ENCODE assay signal across 8 cellular contexts in the genomic region with DNA sequence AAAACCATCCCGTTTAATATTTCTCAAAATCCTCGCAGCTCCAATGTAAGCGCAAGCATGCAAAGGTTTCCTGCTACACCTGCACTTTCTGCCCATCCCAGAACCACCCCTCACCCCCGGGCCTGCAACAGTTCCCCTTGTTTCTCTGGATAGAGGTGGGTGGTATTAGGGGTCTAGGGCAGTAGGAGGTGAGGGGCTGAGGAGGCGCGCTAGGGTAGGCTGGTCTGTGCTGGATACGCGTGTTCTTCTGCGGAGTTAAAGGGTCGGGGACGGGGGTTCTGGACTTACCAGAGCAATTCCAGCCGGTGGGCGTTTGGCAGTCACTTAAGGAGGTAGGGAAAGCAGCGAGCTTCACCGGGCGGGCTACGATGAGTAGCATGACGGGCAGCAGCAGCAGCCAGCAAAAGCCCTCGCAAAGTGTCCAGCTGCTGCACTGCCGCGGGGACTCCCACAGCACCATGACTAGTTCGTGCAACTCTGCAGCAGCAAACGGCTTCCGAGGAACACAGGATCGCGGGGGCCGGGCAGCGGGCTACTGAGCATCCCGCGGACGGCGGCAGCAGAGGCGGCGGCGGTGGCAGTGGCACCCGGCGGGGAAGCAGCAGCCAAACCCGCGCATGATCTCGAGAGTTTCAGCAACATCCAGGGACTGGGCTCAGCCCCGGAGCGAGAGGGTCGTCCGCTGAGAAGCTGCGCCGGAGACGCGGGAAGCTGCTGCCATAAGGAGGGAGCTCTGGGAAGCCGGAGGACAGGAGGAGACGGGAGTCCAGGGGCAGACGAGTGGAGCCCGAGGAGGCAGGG. TPM values are rescaled to one million over a fixed set of nuclear protein-coding genes. Genes with fewer than 3 reads are reported as not detected.
DNase-seq lines count a peak whose midpoint lies in the region; ATAC-seq and TF ChIP-seq lines count a peak whose summit lies in the region.

No MANE protein-coding gene starts in this region.

- no peaks in the 10 kb centered on the region for H3K9me3 ChIP-seq in neuronal stem cell (replicated peaks in 1 of 2; ENCODE audit: control insufficient read depth in 2 of 2, insufficient read depth in 1 of 2, low read depth in 1 of 2, low read length in 2 of 2)

- peak overlapping the region; percentile 84 for H3K9ac ChIP-seq in neuronal stem cell (ENCODE audit: low read depth, low read length, poor library complexity)

- H3K27ac ChIP-seq in neuronal stem cell (replicated peaks; ENCODE audit: low read length) = no peak overlapping the region

- H3K4me2 ChIP-seq in neuronal stem cell (ENCODE audit: insufficient read depth, low read length, poor library complexity, severe bottlenecking) = peak overlapping the region; percentile 99

- no peak overlapping the region for H2BK12ac ChIP-seq in neuronal stem cell (ENCODE audit: low read length)

- ATAC-seq in Right ventricle myocardium inferior (peak; percentile 62), HG03571 (IDR thresholded peaks at IDR 0.05; ENCODE audit: unreplicated experiment) (peak; percentile 23)

- H2AK5ac ChIP-seq in neuronal stem cell (ENCODE audit: low read depth, low read length) = no peak overlapping the region

- no peaks in the 10 kb centered on the region for H3K79me1 ChIP-seq in neuronal stem cell (ENCODE audit: low read depth, low read length)

- H2BK5ac ChIP-seq in neuronal stem cell (ENCODE audit: low read length) = peak overlapping the region; percentile 82

- peaks cover 26% of the 10 kb centered on the region for H3K4me1 Mint-ChIP-seq in activated CD4-positive, alpha-beta memory T cell treated with anti-CD3 and anti-CD28 coated beads for 36 hours (ENCODE audit: low read depth)

- H3K23ac ChIP-seq in neuronal stem cell (ENCODE audit: low read depth, low read length, poor library complexity) = peak overlapping the region; percentile 49

- H3K4ac ChIP-seq in neuronal stem cell (ENCODE audit: low read length) = no peak overlapping the region

- TF ChIP-seq CTCF in fibroblast of mammary gland (conservative IDR thresholded peaks at IDR 0.05; ENCODE audit: control insufficient read depth, insufficient read depth, low read depth, low read length) = no peak

- peaks cover 3 to 23% (median 21%) of the 10 kb centered on the region in 3 experiments for H3K27me3 ChIP-seq in neuronal stem cell (ENCODE audit: control insufficient read depth in 3 of 3, insufficient read depth in 3 of 3, low read depth in 1 of 3, low read length in 3 of 3)

- no peaks in the 10 kb centered on the region for H3K36me3 Mint-ChIP-seq in activated CD4-positive, alpha-beta memory T cell treated with anti-CD3 and anti-CD28 coated beads for 36 hours

- peak overlapping the region; percentile 64 for H3K14ac ChIP-seq in neuronal stem cell (ENCODE audit: low read length)

- H4K8ac ChIP-seq in neuronal stem cell (ENCODE audit: low read depth, low read length) = no peak overlapping the region

- peak overlapping the region; percentile 90 for H3K18ac ChIP-seq in neuronal stem cell (ENCODE audit: low read length)

- WGBS in neuronal stem cell (ENCODE audit: extremely low coverage in 2 of 2, insufficient read length in 2 of 2, insufficient replicate concordance in 1 of 2), 2 donors = no CpG with 5 or more reads among the region's 52 CpGs

- DNase-seq in Right ventricle myocardium inferior (ENCODE audit: missing footprints) = peak; percentile 46
- DNase-seq in cardiac septum (ENCODE audit: low spot score) = no peak
- peak; percentile 38 for DNase-seq in activated CD4-positive, alpha-beta memory T cell treated with anti-CD3 and anti-CD28 coated beads for 36 hours
- DNase-seq in fibroblast of mammary gland (ENCODE audit: low read depth) = peak; percentile 28
- peak; percentile 14 for DNase-seq in neuronal stem cell (ENCODE audit: low spot score)
- no peak for DNase-seq in medulla oblongata (ENCODE audit: extremely low spot score)
- DNase-seq in NAMALWA (ENCODE audit: low spot score) = no peak

- peak overlapping the region; percentile 72 for H3K4me3 Mint-ChIP-seq in activated CD4-positive, alpha-beta memory T cell treated with anti-CD3 and anti-CD28 coated beads for 36 hours

- no peaks in the 10 kb centered on the region for H3K9me3 Mint-ChIP-seq in activated CD4-positive, alpha-beta memory T cell treated with anti-CD3 and anti-CD28 coated beads for 36 hours

- H2AFZ ChIP-seq in neuronal stem cell (ENCODE audit: low read length) = peak overlapping the region; percentile 98

- H3K4me3 ChIP-seq in fibroblast of mammary gland (ENCODE audit: control insufficient read depth, low read depth, low read length) = peak overlapping the region; percentile 70
- peak overlapping the region; percentile 56 to 87 for H3K4me3 ChIP-seq in neuronal stem cell (ENCODE audit: low read length in 2 of 2)

- no peak overlapping the region for H3K27ac Mint-ChIP-seq in activated CD4-positive, alpha-beta memory T cell treated with anti-CD3 and anti-CD28 coated beads for 36 hours

- CTCF ChIA-PET in activated CD4-positive, alpha-beta memory T cell treated with anti-CD3 and anti-CD28 coated beads for 36 hours (lab: Charles Lee) = interaction anchor here (1.0 to 2.4 kb wide), 3 partner anchors 12 to 32 kb away, joined by 3 to 8 read pairs (median 5); no protein-coding TSS in a partner anchor

- no peak overlapping the region for H4K91ac ChIP-seq in neuronal stem cell (ENCODE audit: low read depth, low read length, poor library complexity)

- no peak overlapping the region for H2BK120ac ChIP-seq in neuronal stem cell (ENCODE audit: low read depth, low read length)

- H3K4me1 ChIP-seq in neuronal stem cell (ENCODE audit: control insufficient read depth in 2 of 2, insufficient read depth in 1 of 2, low read depth in 1 of 2, low read length in 2 of 2) = peaks cover 4 to 5% of the 10 kb centered on the region in 2 donors

- peak overlapping the region; percentile 92 for H2BK15ac ChIP-seq in neuronal stem cell (ENCODE audit: low read length)

- POLR2A ChIA-PET in activated CD4-positive, alpha-beta memory T cell treated with anti-CD3 and anti-CD28 coated beads for 36 hours (lab: Charles Lee) = no interaction called here

- no peaks in the 10 kb centered on the region for H3K36me3 ChIP-seq in neuronal stem cell (replicated peaks in 1 of 2; ENCODE audit: control insufficient read depth in 2 of 2, insufficient read depth in 2 of 2, low read length in 2 of 2)

- intact Hi-C loops in Right ventricle myocardium inferior (cut with DNase I) (no loop called here), cardiac septum (cut with DNase I) (no loop called here)
- intact Hi-C loops in activated CD4-positive, alpha-beta memory T cell treated with anti-CD3 and anti-CD28 coated beads for 36 hours (cut with micrococcal nuclease) = no loop called here

- H3K27me3 Mint-ChIP-seq in activated CD4-positive, alpha-beta memory T cell treated with anti-CD3 and anti-CD28 coated beads for 36 hours = peaks cover 64% of the 10 kb centered on the region

RNA-seq across cellular contexts. Expression of a gene that starts 0.5 kb away (rescaled TPM):
- total RNA-seq in Right ventricle myocardium inferior = 0.11 TPM
- not detected for total RNA-seq in cardiac septum
- not detected for total RNA-seq in activated CD4-positive, alpha-beta memory T cell treated with anti-CD3 and anti-CD28 coated beads for 36 hours
- polyA plus RNA-seq in neuronal stem cell (2013, experiment 1 of 2) = 1.2 TPM
- 1.3 TPM for polyA plus RNA-seq in neuronal stem cell (2013, experiment 2 of 2)

Comparison
In these comparisons a context has a peak if more than half of its experiments do, and no peak if none do; other contexts are left out.
1. DNase-seq: peak in Right ventricle myocardium inferior (single experiment), activated CD4-positive, alpha-beta memory T cell treated with anti-CD3 and anti-CD28 coated beads for 36 hours (single experiment), fibroblast of mammary gland (single experiment) and neuronal stem cell (single experiment); none in cardiac septum (single experiment), medulla oblongata (single experiment) and NAMALWA (single experiment).